7 cellular contexts compared by ENCODE assay signal in the genomic region with DNA sequence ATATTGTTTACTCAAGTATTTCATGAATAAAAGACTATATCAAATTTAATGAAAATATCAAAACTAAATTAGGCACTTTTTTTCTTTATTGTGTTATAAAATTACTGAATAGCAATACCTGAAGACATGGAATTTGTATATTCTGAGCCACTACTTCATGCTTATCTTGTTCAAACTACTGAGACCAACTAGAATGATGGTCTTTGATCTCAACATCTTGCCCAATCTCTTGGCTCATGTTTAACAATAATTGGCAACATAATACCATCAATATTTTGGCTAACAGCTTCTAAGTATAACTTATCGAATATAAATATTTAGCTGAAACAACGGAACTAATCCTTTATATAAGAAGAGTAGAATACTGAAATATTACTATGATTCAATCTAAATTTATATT. TPM values are rescaled to one million over a fixed set of nuclear protein-coding genes. Genes with fewer than 3 reads are reported as not detected.
"Had no signal": no experiment of that assay in that cellular context is flagged by ENCODE, and none has a peak within 500 bp of the region (broad histone marks: within the 10 kb centered on the region; RNA-seq: fewer than 3 reads in every experiment).

No MANE protein-coding gene starts in this region.

- H3K4me3 ChIP-seq: GM23248 had no signal

- DNase-seq: GM23248, H9, HCEC 1CT, KBM-7 had no signal

- FAIRE-seq: H1, HTR-8/SVneo had no signal

- H3K9ac ChIP-seq: GM23248 had no signal

- H3K27ac ChIP-seq: GM23248 had no signal

- H2AFZ ChIP-seq: GM23248 had no signal

RNA-seq across cellular contexts. Expression of a gene that starts 56.5 kb away (rescaled TPM):
- total RNA-seq: GM23248 had no signal
- polyA plus RNA-seq: GM23248, IgD-negative memory B cell had no signal
